ENCODE assay signal across 18 cellular contexts in genomic region chr12:57416039-57416996, GRCh38. TPM values are rescaled to one million over a fixed set of nuclear protein-coding genes. Genes with fewer than 3 reads are reported as not detected.
DNase-seq lines count a peak whose midpoint lies in the region; ATAC-seq and TF ChIP-seq lines count a peak whose summit lies in the region.
"Had no signal": no experiment of that assay in that cellular context is flagged by ENCODE, and none has a peak within 500 bp of the region (broad histone marks: within the 10 kb centered on the region; RNA-seq: fewer than 3 reads in every experiment).

No MANE protein-coding gene starts in this region.

- POLR2A ChIA-PET in IMR-90 (lab: Charles Lee; ENCODE audit: unreplicated experiment) = no interaction called here

- peaks cover 12% of the 10 kb centered on the region for H3K4me1 Mint-ChIP-seq in CD14-positive monocyte

- H3K36me3 Mint-ChIP-seq in CD14-positive monocyte = peaks cover 38 to 52% of the 10 kb centered on the region in 2 donors

- no peak overlapping the region for H3K4ac ChIP-seq in IMR-90 (ENCODE audit: low read depth, low read length)
- H3K4ac ChIP-seq in mesenchymal stem cell (ENCODE audit: low read depth in 1 of 2, low read length in 2 of 2) = no peak overlapping the region

- dilution Hi-C loops in IMR-90 (cut with HindIII; ENCODE audit: low sequenced_read_pairs, unreplicated experiment) = no loop called here

- no peak for TF ChIP-seq POLR2A in IMR-90 (IDR thresholded peaks at IDR 0.05; ENCODE audit: low read depth, low read length)

- H2BK5ac ChIP-seq in IMR-90 (ENCODE audit: low read depth, low read length, poor library complexity, severe bottlenecking) = no peak overlapping the region
- H2BK5ac ChIP-seq in mesenchymal stem cell (ENCODE audit: low read depth, low read length, poor library complexity, severe bottlenecking) = no peak overlapping the region

- H3K27me3 ChIP-seq in IMR-90 (ENCODE audit: control insufficient read depth, insufficient read depth, low read length) = no peaks in the 10 kb centered on the region
- H3K27me3 ChIP-seq in mesenchymal stem cell (ENCODE audit: control insufficient read depth in 1 of 2, insufficient read depth in 1 of 2, low read length in 2 of 2) = no peaks in the 10 kb centered on the region
- H3K27me3 ChIP-seq: colonic mucosa, esophagus muscularis mucosa had no signal

- H3K4me3 ChIP-seq in IMR-90 (ENCODE audit: insufficient read depth, low read depth, low read length) = no peak overlapping the region
- no peak overlapping the region for H3K4me3 ChIP-seq in mesenchymal stem cell (ENCODE audit: insufficient read depth in 1 of 2, low read depth in 1 of 2, low read length in 2 of 2)
- H3K4me3 ChIP-seq: colonic mucosa, esophagus muscularis mucosa had no signal

- H3K9me1 ChIP-seq in IMR-90 (ENCODE audit: insufficient read depth, low read length) = no peaks in the 10 kb centered on the region

- BruUV-seq in IMR-90 (replicated peaks; lab: Mats Ljungman, UMichigan) = no TSS peak

- no peak overlapping the region for H4K5ac ChIP-seq in IMR-90 (ENCODE audit: low read depth, low read length)

- peaks cover 18% of the 10 kb centered on the region; the same call in 1 of the 2 replicates for H4K20me1 ChIP-seq in IMR-90 (ENCODE audit: insufficient read depth, low read length)

- H2BK12ac ChIP-seq in mesenchymal stem cell (ENCODE audit: low read length in 2 of 2) = no peak overlapping the region

- TF ChIP-seq RAD21 in IMR-90 (IDR thresholded peaks at IDR 0.05; ENCODE audit: low read length) = no peak

- DNase-seq in CD14-positive monocyte (ENCODE audit: low spot score) (no peak), IMR-90 (peak; percentile 57), astrocyte of the hippocampus (ENCODE audit: low read depth, low spot score) (peak; percentile 8), mesenchymal stem cell (peak; percentile 17), GM19238 (ENCODE audit: insufficient read length, low spot score) (no peak), cortex of kidney (lab: John Stamatoyannopoulos, UW) (no peak), superior temporal gyrus (ENCODE audit: extremely low spot score) (no peak)
- DNase-seq: activated naive CD8-positive, alpha-beta T cell treated with anti-CD3 and anti-CD28 coated beads, Interleukin-2, amount 10 ng/mL, durations not matched to agents 7 days and 5 days; C1 segment of cervical spinal cord; colonic mucosa; GDM1; NCI-H1048; stimulated activated CD4-positive, alpha-beta T cell treated with anti-CD3 and anti-CD28 coated beads, Interleukin-2, amount 100 ng/mL, for 24 hours had no signal

- no peak overlapping the region for H2BK20ac ChIP-seq in IMR-90 (ENCODE audit: low read depth, low read length)

- peaks cover 0 to 2% (median 0%) of the 10 kb centered on the region in 7 donors for H3K9me3 Mint-ChIP-seq in CD14-positive monocyte
- H3K9me3 Mint-ChIP-seq: activated naive CD8-positive, alpha-beta T cell treated with anti-CD3 and anti-CD28 coated beads, Interleukin-2, amount 10 ng/mL, durations not matched to agents 7 days and 5 days had no signal

- H3K9ac ChIP-seq in IMR-90 (ENCODE audit: low read depth, low read length) (no peak overlapping the region), mesenchymal stem cell (ENCODE audit: low read length) (no peak overlapping the region)

- ATAC-seq in IMR-90 (ENCODE audit: low read depth) (peak; percentile 72; the same call in 1 of the 2 replicates), HG03565 (IDR thresholded peaks at IDR 0.05; ENCODE audit: unreplicated experiment) (no peak)

- no peak overlapping the region for H2AK9ac ChIP-seq in IMR-90 (replicated peaks; ENCODE audit: low read depth, low read length, poor library complexity)

- H3K23ac ChIP-seq in IMR-90 (ENCODE audit: low read depth, low read length) (no peak overlapping the region), mesenchymal stem cell (ENCODE audit: low read length in 2 of 2) (no peak overlapping the region)

- H3K18ac ChIP-seq in IMR-90 (ENCODE audit: low read depth, low read length) (no peak overlapping the region), mesenchymal stem cell (ENCODE audit: low read depth in 1 of 2, low read length in 2 of 2) (no peak overlapping the region)

- no peak overlapping the region for H3K56ac ChIP-seq in IMR-90 (ENCODE audit: extremely low read depth, insufficient read depth, low read length)

- CTCF ChIA-PET in IMR-90 (lab: Yijun Ruan, JAX) = no interaction called here

- TF ChIP-seq CTCF in CD14-positive monocyte (IDR thresholded peaks at IDR 0.05) (no peak), IMR-90 (conservative IDR thresholded peaks at IDR 0.05; ENCODE audit: low read depth, low read length) (no peak)

- H2BK15ac ChIP-seq in IMR-90 (ENCODE audit: low read depth, low read length) = no peak overlapping the region
- H2BK15ac ChIP-seq in mesenchymal stem cell (ENCODE audit: low read depth, poor library complexity, severe bottlenecking) = no peak overlapping the region

- 89% methylated on average over 5 of the region's 8 CpGs; no CpG with 5 or more reads in 1 of the 2 experiments for WGBS in IMR-90 (ENCODE audit: extremely low coverage in 2 of 2, insufficient read length in 1 of 2), 2 experiments
- 89% methylated on average over 7 of the region's 8 CpGs for WGBS in mesenchymal stem cell

- H3K27ac ChIP-seq in IMR-90 (ENCODE audit: insufficient read depth, low read length) (no peak overlapping the region), mesenchymal stem cell (ENCODE audit: low read length, poor library complexity, severe bottlenecking) (no peak overlapping the region)
- H3K27ac ChIP-seq: colonic mucosa, esophagus muscularis mucosa had no signal

- H3K4me2 ChIP-seq in IMR-90 (ENCODE audit: low read depth, low read length) (no peak overlapping the region), mesenchymal stem cell (ENCODE audit: low read length, poor library complexity, severe bottlenecking) (no peak overlapping the region)

- H3K36me3 ChIP-seq in IMR-90 (ENCODE audit: control insufficient read depth, insufficient read depth, low read length) = 0 out of 2 replicates have a peak, but pooled peaks cover 1% of the 10 kb centered on the region
- H3K36me3 ChIP-seq in mesenchymal stem cell (ENCODE audit: control insufficient read depth in 1 of 2, insufficient read depth in 2 of 2, low read depth in 1 of 2, low read length in 2 of 2) = peaks cover 0 to 15% of the 10 kb centered on the region in 2 experiments
- H3K36me3 ChIP-seq: colonic mucosa, esophagus muscularis mucosa had no signal

- H2AK5ac ChIP-seq in IMR-90 (ENCODE audit: low read depth, low read length) (no peak overlapping the region), mesenchymal stem cell (ENCODE audit: low read length, severe bottlenecking) (no peak overlapping the region)

- H3K79me1 ChIP-seq in IMR-90 (ENCODE audit: low read depth in 1 of 2, low read length in 2 of 2) (peaks cover 30 to 70% of the 10 kb centered on the region in 2 experiments), mesenchymal stem cell (replicated peaks; ENCODE audit: low read length, poor library complexity, severe bottlenecking) (peaks cover 21% of the 10 kb centered on the region)

- H4K8ac ChIP-seq in IMR-90 (ENCODE audit: low read depth in 2 of 2, low read length in 2 of 2) = no peak overlapping the region
- no peak overlapping the region for H4K8ac ChIP-seq in mesenchymal stem cell (ENCODE audit: low read length)

- H2AFZ ChIP-seq in IMR-90 (replicated peaks; ENCODE audit: low read length, poor library complexity) (no peak overlapping the region), mesenchymal stem cell (ENCODE audit: low read depth, low read length) (no peak overlapping the region)

- H3K14ac ChIP-seq in IMR-90 (replicated peaks; ENCODE audit: low read depth, low read length) (no peak overlapping the region), mesenchymal stem cell (ENCODE audit: low read length in 2 of 2) (no peak overlapping the region)

- H3K4me3 Mint-ChIP-seq in CD14-positive monocyte = no peak overlapping the region
- H3K4me3 Mint-ChIP-seq: activated naive CD8-positive, alpha-beta T cell treated with anti-CD3 and anti-CD28 coated beads, Interleukin-2, amount 10 ng/mL, durations not matched to agents 7 days and 5 days had no signal

- H2BK120ac ChIP-seq in IMR-90 (ENCODE audit: low read depth, low read length) (no peak overlapping the region), mesenchymal stem cell (ENCODE audit: low read depth, low read length) (no peak overlapping the region)

- no peaks in the 10 kb centered on the region for H3K27me3 Mint-ChIP-seq in CD14-positive monocyte (ENCODE audit: low read depth in 3 of 3)
- H3K27me3 Mint-ChIP-seq: activated naive CD8-positive, alpha-beta T cell treated with anti-CD3 and anti-CD28 coated beads, Interleukin-2, amount 10 ng/mL, durations not matched to agents 7 days and 5 days had no signal

- in situ Hi-C loops in IMR-90 (cut with MboI; ENCODE audit: low sequenced_read_pairs) = no loop called here

- H3K27ac Mint-ChIP-seq in CD14-positive monocyte = peak overlapping the region in 5 of 7 donors; percentile 1 to 52 (median 30)
- H3K27ac Mint-ChIP-seq: activated naive CD8-positive, alpha-beta T cell treated with anti-CD3 and anti-CD28 coated beads, Interleukin-2, amount 10 ng/mL, durations not matched to agents 7 days and 5 days had no signal

- H4K91ac ChIP-seq in IMR-90 (ENCODE audit: insufficient read depth, low read depth, low read length) (no peak overlapping the region), mesenchymal stem cell (ENCODE audit: low read length) (no peak overlapping the region)

- intact Hi-C loops in CD14-positive monocyte (cut with micrococcal nuclease) (no loop called here), IMR-90 (cut with micrococcal nuclease) (no loop called here)

- 0 out of 2 replicates have a peak, but pooled peaks cover 2% of the 10 kb centered on the region for H3K4me1 ChIP-seq in IMR-90 (ENCODE audit: control insufficient read depth, insufficient read depth, low read length)
- no peaks in the 10 kb centered on the region for H3K4me1 ChIP-seq in mesenchymal stem cell (ENCODE audit: control insufficient read depth, insufficient read depth, low read depth, low read length)
- H3K4me1 ChIP-seq: colonic mucosa had no signal

- H3K9me3 ChIP-seq in IMR-90 (ENCODE audit: control insufficient read depth, insufficient read depth, low read length) (no peaks in the 10 kb centered on the region), mesenchymal stem cell (ENCODE audit: control insufficient read depth, low read length) (no peaks in the 10 kb centered on the region)
- H3K9me3 ChIP-seq: colonic mucosa, esophagus muscularis mucosa had no signal

RNA-seq across cellular contexts. Expression of gene R3HDM2, which starts 14.5 kb away (rescaled TPM):
- polyA plus RNA-seq in CD14-positive monocyte (1 to 10 TPM; 4.2 to 7.3 TPM), IMR-90 (2012; rRNA removed) (28.4 and 30.2 TPM in 2 replicates)
- 6.1 and 7.5 TPM in 2 replicates for total RNA-seq in IMR-90 (2012; rRNA removed)
- polyA plus RNA-seq in IMR-90 (2012; cell fraction: cytosol; rRNA removed) = 13.8 and 33.3 TPM in 2 replicates
- 50.6 and 88.4 TPM in 2 replicates for polyA plus RNA-seq in IMR-90 (2012; cell fraction: nucleus; rRNA removed; ENCODE audit: low replicate concordance)
- polyA plus RNA-seq in mesenchymal stem cell (2013, experiment 1 of 2) = 22.2 TPM
- 21.6 TPM for polyA plus RNA-seq in mesenchymal stem cell (2013, experiment 2 of 2)

RNA-seq across cellular contexts. Expression of gene INHBC, which starts 18.3 kb away (rescaled TPM):
- not detected for polyA plus RNA-seq in CD14-positive monocyte
- not detected in 2 replicates for total RNA-seq in IMR-90 (2012; rRNA removed)
- polyA plus RNA-seq in IMR-90 (2012; rRNA removed) = 0.06 and 0.09 TPM in 2 replicates
- polyA plus RNA-seq in IMR-90 (2012; cell fraction: cytosol; rRNA removed) = 0.02 and 0.03 TPM in 2 replicates
- 0.08 and 0.10 TPM in 2 replicates for polyA plus RNA-seq in IMR-90 (2012; cell fraction: nucleus; rRNA removed; ENCODE audit: low replicate concordance)
- polyA plus RNA-seq in mesenchymal stem cell (2013, experiment 1 of 2) = 0.04 TPM
- not detected for polyA plus RNA-seq in mesenchymal stem cell (2013, experiment 2 of 2)
- total RNA-seq: colonic mucosa, esophagus muscularis mucosa, H1, pulmonary artery endothelial cell, ureter had no signal

RNA-seq across cellular contexts. Expression of gene INHBE, which starts 38.8 kb away (rescaled TPM):
- polyA plus RNA-seq in CD14-positive monocyte (not detected), IMR-90 (2012; rRNA removed) (1.2 and 1.7 TPM in 2 replicates)
- 0.56 and 0.90 TPM in 2 replicates for total RNA-seq in IMR-90 (2012; rRNA removed)
- polyA plus RNA-seq in IMR-90 (2012; cell fraction: cytosol; rRNA removed) = 1.1 and 3.8 TPM in 2 replicates
- polyA plus RNA-seq in IMR-90 (2012; cell fraction: nucleus; rRNA removed; ENCODE audit: low replicate concordance) = 1.0 and 1.4 TPM in 2 replicates
- 1.5 TPM for polyA plus RNA-seq in mesenchymal stem cell (2013, experiment 1 of 2)
- polyA plus RNA-seq in mesenchymal stem cell (2013, experiment 2 of 2) = 1.7 TPM
- total RNA-seq: activated naive CD8-positive, alpha-beta T cell treated with anti-CD3 and anti-CD28 coated beads, Interleukin-2, amount 10 ng/mL, durations not matched to agents 7 days and 5 days; esophagus muscularis mucosa; pulmonary artery endothelial cell had no signal

RNA-seq across cellular contexts. Expression of gene GLI1, which starts 43.3 kb away (rescaled TPM):
- polyA plus RNA-seq in CD14-positive monocyte = not detected
- total RNA-seq in IMR-90 (2012; rRNA removed) = 1.3 and 1.4 TPM in 2 replicates
- polyA plus RNA-seq in IMR-90 (2012; rRNA removed) = 3.6 and 3.8 TPM in 2 replicates
- 0.88 and 2.6 TPM in 2 replicates for polyA plus RNA-seq in IMR-90 (2012; cell fraction: cytosol; rRNA removed)
- polyA plus RNA-seq in IMR-90 (2012; cell fraction: nucleus; rRNA removed; ENCODE audit: low replicate concordance) = 22.0 and 29.2 TPM in 2 replicates
- polyA plus RNA-seq in mesenchymal stem cell (2013, experiment 1 of 2) = 4.8 TPM
- 3.2 TPM for polyA plus RNA-seq in mesenchymal stem cell (2013, experiment 2 of 2)

Comparison
In these comparisons a context has a peak if more than half of its experiments do, and no peak if none do; other contexts are left out.
1. DNase-seq: peak in IMR-90 (single experiment), astrocyte of the hippocampus (single experiment) and mesenchymal stem cell (single experiment); none in CD14-positive monocyte (single experiment), GM19238 (single experiment), cortex of kidney (single experiment) and superior temporal gyrus (single experiment).